ENCODE assay signal across 8 cellular contexts in genomic region chr6:92644104-92644791, GRCh38.
DNase-seq lines count a peak whose midpoint lies in the region; ATAC-seq and TF ChIP-seq lines count a peak whose summit lies in the region.
"Not testable (repeated sequence)": the region's sequence is repeated elsewhere in the genome, so short reads cannot be mapped to it uniquely, and the experiment has no call there.

No MANE protein-coding gene starts in this region.

- H3K4me3 ChIP-seq in KMS-11 (IDR thresholded peaks at IDR 0.05; ENCODE audit: insufficient read depth, low read depth, low read length); OCI-LY3 (ENCODE audit: low read length): not testable (repeated sequence)

- not testable (repeated sequence) for H3K4me1 Mint-ChIP-seq in activated CD8-positive, alpha-beta T cell treated with anti-CD3 and anti-CD28 coated beads for 36 hours (ENCODE audit: low read depth)

- not testable (repeated sequence) for H3K9me3 ChIP-seq in OCI-LY3 (ENCODE audit: insufficient read depth, low read length)

- not testable (repeated sequence) for TF ChIP-seq POLR2A in GM18505 (IDR thresholded peaks at IDR 0.05; ENCODE audit: borderline replicate concordance, extremely low read depth, insufficient read depth, insufficient read length)

- TF ChIP-seq CTCF in KMS-11 (conservative IDR thresholded peaks at IDR 0.05; ENCODE audit: low read depth, low read length) = 0 out of 2 replicates have a peak, but pooled peaks have one; percentile 21
- TF ChIP-seq CTCF in OCI-LY3 (IDR thresholded peaks at IDR 0.05; ENCODE audit: low read depth, low read length) = peak; percentile 57
- TF ChIP-seq CTCF in activated CD8-positive, alpha-beta T cell treated with anti-CD3 and anti-CD28 coated beads for 36 hours (IDR thresholded peaks at IDR 0.05) = peak; percentile 15

- H3K27ac Mint-ChIP-seq in activated CD8-positive, alpha-beta T cell treated with anti-CD3 and anti-CD28 coated beads for 36 hours = not testable (repeated sequence)

- H3K27me3 ChIP-seq in KMS-11 (ENCODE audit: insufficient read depth, low read depth); OCI-LY3 (ENCODE audit: low read depth, low read length): not testable (repeated sequence)

- H3K4me1 ChIP-seq in KMS-11 (ENCODE audit: low read depth, poor library complexity, severe bottlenecking); OCI-LY3 (ENCODE audit: low read length): not testable (repeated sequence)

- ATAC-seq in GM18505 (IDR thresholded peaks at IDR 0.05; ENCODE audit: unreplicated experiment) = peak; percentile 62
- not testable (repeated sequence) for ATAC-seq in activated CD8-positive, alpha-beta T cell treated with anti-CD3 and anti-CD28 coated beads for 36 hours
- ATAC-seq in sciatic nerve = peak; percentile 42

- H3K79me2 ChIP-seq in KMS-11 (ENCODE audit: insufficient read depth, low read depth); OCI-LY3 (ENCODE audit: low read length): not testable (repeated sequence)

- not testable (repeated sequence) for H3K27ac ChIP-seq in KMS-11; OCI-LY3 (ENCODE audit: low read length)

- not testable (repeated sequence) for H3K4me3 Mint-ChIP-seq in activated CD8-positive, alpha-beta T cell treated with anti-CD3 and anti-CD28 coated beads for 36 hours

- not testable (repeated sequence) for H3K36me3 Mint-ChIP-seq in activated CD8-positive, alpha-beta T cell treated with anti-CD3 and anti-CD28 coated beads for 36 hours (ENCODE audit: low read depth)

- intact Hi-C loops in activated CD8-positive, alpha-beta T cell treated with anti-CD3 and anti-CD28 coated beads for 36 hours (cut with micrococcal nuclease); sciatic nerve (cut with DNase I): not testable (repeated sequence)

- H4K20me1 ChIP-seq in KMS-11 (ENCODE audit: insufficient read depth); OCI-LY3 (ENCODE audit: insufficient read depth, low read length): not testable (repeated sequence)

- H3K9me3 Mint-ChIP-seq in activated CD8-positive, alpha-beta T cell treated with anti-CD3 and anti-CD28 coated beads for 36 hours = not testable (repeated sequence)

- POLR2A ChIA-PET in activated CD8-positive, alpha-beta T cell treated with anti-CD3 and anti-CD28 coated beads for 36 hours (lab: Charles Lee) = not testable (repeated sequence)

- H3K9ac ChIP-seq in KMS-11; OCI-LY3 (ENCODE audit: low read length): not testable (repeated sequence)

- not testable (repeated sequence) for H3K4me2 ChIP-seq in KMS-11; OCI-LY3 (ENCODE audit: low read length)

- H3K27me3 Mint-ChIP-seq in activated CD8-positive, alpha-beta T cell treated with anti-CD3 and anti-CD28 coated beads for 36 hours = not testable (repeated sequence)

- DNase-seq in 8988T (peak; percentile 7), dermis microvascular lymphatic vessel endothelial cell (ENCODE audit: low read depth in 2 of 2) (peak; percentile 32 to 71), iPS-NIHi7 (ENCODE audit: extremely low spot score) (peak; percentile 75), sciatic nerve (ENCODE audit: low spot score) (peak; percentile 64)
- DNase-seq in activated CD8-positive, alpha-beta T cell treated with anti-CD3 and anti-CD28 coated beads for 36 hours = peak; percentile 20

- not testable (repeated sequence) for H3K36me3 ChIP-seq in KMS-11 (ENCODE audit: insufficient read depth); OCI-LY3 (replicated peaks; ENCODE audit: low read depth, low read length)

- CTCF ChIA-PET in activated CD8-positive, alpha-beta T cell treated with anti-CD3 and anti-CD28 coated beads for 36 hours (lab: Charles Lee) = not testable (repeated sequence)

- not testable (repeated sequence) for H2AFZ ChIP-seq in KMS-11 (ENCODE audit: low read depth); OCI-LY3 (ENCODE audit: low read depth, low read length)

Comparison
In these comparisons a context has a peak if more than half of its experiments do, and no peak if none do; other contexts are left out.
1. DNase-seq: peak in every context shown above with its lines; median percentile 75 in iPS-NIHi7; 64 in sciatic nerve; 52 in dermis microvascular lymphatic vessel endothelial cell; 20 in activated CD8-positive, alpha-beta T cell treated with anti-CD3 and anti-CD28 coated beads for 36 hours; 7 in 8988T.